In genomic region chr6:44122821-44123220, GRCh38 we compare ENCODE assay signal across 8 cellular contexts. TPM values are rescaled to one million over a fixed set of nuclear protein-coding genes. Genes with fewer than 3 reads are reported as not detected.
DNase-seq lines count a peak whose midpoint lies in the region; ATAC-seq and TF ChIP-seq lines count a peak whose summit lies in the region.

No MANE protein-coding gene starts in this region.

- peak overlapping the region; percentile 5 for H3K4me2 ChIP-seq in osteoblast (ENCODE audit: insufficient read depth, low read length)

- H4K20me1 ChIP-seq in osteoblast (ENCODE audit: insufficient read depth, low read length) = peaks cover 48% of the 10 kb centered on the region

- no peaks in the 10 kb centered on the region for H3K9me3 ChIP-seq in osteoblast (ENCODE audit: low read depth, low read length)

- no peak for TF ChIP-seq CTCF in osteoblast (IDR thresholded peaks at IDR 0.05; ENCODE audit: extremely low read depth, low read depth, low read length)

- no peak overlapping the region for H2AFZ ChIP-seq in osteoblast (ENCODE audit: low read length)

- intact Hi-C loops in left cardiac atrium (cut with DNase I) = no loop called here

- no peaks in the 10 kb centered on the region for H3K36me3 ChIP-seq in osteoblast (ENCODE audit: insufficient read depth, low read length)

- peak overlapping the region; percentile 40 for H3K27ac ChIP-seq in osteoblast (ENCODE audit: low read depth, low read length)

- H3K79me2 ChIP-seq in osteoblast (ENCODE audit: insufficient read depth, low read length) = peaks cover 98% of the 10 kb centered on the region

- H3K4me1 ChIP-seq in osteoblast (ENCODE audit: insufficient read depth, low read length) = peaks cover 66% of the 10 kb centered on the region

- H3K4me3 ChIP-seq in osteoblast (ENCODE audit: insufficient read depth, low read length) = no peak overlapping the region

- ATAC-seq in HG03378 (IDR thresholded peaks at IDR 0.05; ENCODE audit: unreplicated experiment) (no peak), left cardiac atrium (no peak)

- H3K27me3 ChIP-seq in osteoblast (ENCODE audit: insufficient read depth, low read length) = no peaks in the 10 kb centered on the region

- DNase-seq in EH (ENCODE audit: low read depth) = peak; percentile 43
- peak; percentile 43 for DNase-seq in NOMO-1 treated with DMSO at 0.1 percent for 48 hours (lab: John Stamatoyannopoulos, UW; ENCODE audit: unreplicated experiment)
- peak; percentile 93 for DNase-seq in dermis blood vessel endothelial cell
- DNase-seq in osteoblast (ENCODE audit: insufficient read length, low spot score, missing footprints) = no peak
- DNase-seq in LoVo (ENCODE audit: low spot score) = no peak
- DNase-seq in inferior parietal cortex (ENCODE audit: extremely low spot score) = no peak
- no peak for DNase-seq in left cardiac atrium

RNA-seq across cellular contexts. Expression of gene MRPL14, which starts 4.4 kb away (rescaled TPM):
- total RNA-seq in dermis blood vessel endothelial cell (48.1 and 75.4 TPM in 2 replicates), osteoblast (47.7 and 49.9 TPM in 2 replicates), left cardiac atrium (10 to 100 TPM; 32.4 to 41.2 TPM)

RNA-seq across cellular contexts. Expression of gene TMEM63B, which starts 4.5 kb away (rescaled TPM):
- 33.0 and 36.3 TPM in 2 replicates for total RNA-seq in dermis blood vessel endothelial cell
- 32.7 and 36.6 TPM in 2 replicates for total RNA-seq in osteoblast
- total RNA-seq in left cardiac atrium = 10 to 100 TPM; 40.4 to 48.1 TPM

RNA-seq across cellular contexts. Expression of gene CAPN11, which starts 35.8 kb away (rescaled TPM):
- 0.28 and 2.2 TPM in 2 replicates for total RNA-seq in dermis blood vessel endothelial cell
- total RNA-seq in osteoblast = not detected in 2 replicates
- total RNA-seq in left cardiac atrium = under 1 TPM; 0.39 to 0.97 TPM

Comparison
In these comparisons a context has a peak if more than half of its experiments do, and no peak if none do; other contexts are left out.
1. DNase-seq: peak in EH (single experiment), NOMO-1 treated with DMSO at 0.1 percent for 48 hours (single experiment) and dermis blood vessel endothelial cell (single experiment); none in osteoblast (single experiment), LoVo (single experiment), inferior parietal cortex (single experiment) and left cardiac atrium (single experiment).